10 cellular contexts compared by ENCODE assay signal in genomic region chr11:8342821-8343681, GRCh38.
DNase-seq lines count a peak whose midpoint lies in the region; ATAC-seq, FAIRE-seq and TF ChIP-seq lines count a peak whose summit lies in the region.
"Had no signal": no experiment of that assay in that cellular context is flagged by ENCODE, and none has a peak within 500 bp of the region (broad histone marks: within the 10 kb centered on the region; RNA-seq: fewer than 3 reads in every experiment).

No MANE protein-coding gene starts in this region.

- no peak overlapping the region for H3K9ac ChIP-seq in kidney (ENCODE audit: low read length in 2 of 2)

- no peaks in the 10 kb centered on the region for H3K4me1 ChIP-seq in kidney (ENCODE audit: control insufficient read depth in 1 of 2, insufficient read depth in 1 of 2, low read depth in 1 of 2, low read length in 2 of 2)

- DNase-seq in kidney: peak; percentile 86
- DNase-seq in NCI-H2107 (lab: John Stamatoyannopoulos, UW): no peak
- no peak for DNase-seq in SKM-1 treated with dmso at 0.1 percent for 144 hours (lab: John Stamatoyannopoulos, UW; ENCODE audit: unreplicated experiment)
- DNase-seq in OCI-M1 (lab: John Stamatoyannopoulos, UW): no peak
- no peak for DNase-seq in stimulated activated CD4-positive, alpha-beta T cell treated with anti-CD3 and anti-CD28 coated beads, Interleukin-12 subunit alpha, Interleukin-12 subunit beta, amount 100 ng/mL, for 4 hours
- DNase-seq: NCI-H446 treated with DMSO at 0.1 percent for 48 hours had no signal

- intact Hi-C loops in kidney (cut with DNase I): no loop called here

- no peak overlapping the region for H3K27ac ChIP-seq in kidney (ENCODE audit: low read depth in 2 of 2, low read length in 2 of 2)
- H3K27ac ChIP-seq: epithelial cell of prostate had no signal

- H3K4me3 ChIP-seq in kidney (ENCODE audit: low read length in 2 of 2): no peak overlapping the region

- no peaks in the 10 kb centered on the region for H3K36me3 ChIP-seq in kidney (ENCODE audit: control insufficient read depth in 1 of 2, insufficient read depth in 2 of 2, low read length in 2 of 2)

- peak; percentile 80 for ATAC-seq in GM18517 (IDR thresholded peaks at IDR 0.05; ENCODE audit: unreplicated experiment)
- peak; percentile 67 for ATAC-seq in GM21381 (IDR thresholded peaks at IDR 0.05; ENCODE audit: unreplicated experiment)
- peak; percentile 79 for ATAC-seq in HG03439 (IDR thresholded peaks at IDR 0.05; ENCODE audit: unreplicated experiment)

- no peaks in the 10 kb centered on the region for H3K9me3 ChIP-seq in kidney (ENCODE audit: control insufficient read depth in 1 of 2, low read length in 2 of 2)

- TF ChIP-seq CTCF in kidney (IDR thresholded peaks at IDR 0.05; ENCODE audit: borderline replicate concordance, extremely low read depth, insufficient read depth): no peak

- no peak for FAIRE-seq in kidney (lab: Jason Lieb, UNC)
